ENCODE assay signal across 1 cellular context in genomic region chr14:64503434-64504309, GRCh38.
TF ChIP-seq lines count a peak whose summit lies in the region.

Gene ZBTB25, minus strand, starts transcription at chr14:64503838. Its CDS starts 13,305 bp downstream, at chr14:64490533.

TF ChIP-seq in HEK293, 187 proteins besides CTCF, POLR2A, EP300 and RAD21 (continued from another document and continues in another):
- TF ChIP-seq ZNF16 (tag by site-specific recombination; IDR thresholded peaks at IDR 0.05; ENCODE audit: low read depth) (no peak), SP2 (tag by site-specific recombination; IDR thresholded peaks at IDR 0.05) (peak; percentile 72), ZNF664 (tag by site-specific recombination; IDR thresholded peaks at IDR 0.05) (no peak), ZNF76 (tag by site-specific recombination; IDR thresholded peaks at IDR 0.05; ENCODE audit: borderline replicate concordance, low read depth) (peak; percentile 87), ZFHX2 (tag by site-specific recombination; conservative IDR thresholded peaks at IDR 0.05) (peak; percentile 84), ZBTB20 (tag by site-specific recombination; IDR thresholded peaks at IDR 0.05) (peak; percentile 69), ZNF561 (tag by site-specific recombination; IDR thresholded peaks at IDR 0.05; ENCODE audit: borderline replicate concordance) (peak; percentile 58; the same call in 1 of the 2 replicates), ZNF24 (tag by site-specific recombination; IDR thresholded peaks at IDR 0.05) (0 out of 2 replicates have a peak, but pooled peaks have one; percentile 19), ZNF48 (tag by site-specific recombination; IDR thresholded peaks at IDR 0.05) (no peak), SALL2 (tag by site-specific recombination; IDR thresholded peaks at IDR 0.05; ENCODE audit: borderline replicate concordance) (no peak), PRDM10 (tag by site-specific recombination; IDR thresholded peaks at IDR 0.05) (peak; percentile 94), ZBTB48 (tag by site-specific recombination; IDR thresholded peaks at IDR 0.05) (peak; percentile 62), ZNF157 (tag by site-specific recombination; IDR thresholded peaks at IDR 0.05) (no peak), KLF8 (tag by site-specific recombination; IDR thresholded peaks at IDR 0.05) (peak; percentile 97), ZNF837 (tag by site-specific recombination; IDR thresholded peaks at IDR 0.05) (no peak), PRDM1 (tag by site-specific recombination; IDR thresholded peaks at IDR 0.05) (no peak), ZNF596 (tag by site-specific recombination; IDR thresholded peaks at IDR 0.05) (no peak), ZNF768 (tag by site-specific recombination; IDR thresholded peaks at IDR 0.05) (no peak), KLF17 (tag by site-specific recombination; IDR thresholded peaks at IDR 0.05) (peak; percentile 87), ZBTB8A (tag by site-specific recombination; IDR thresholded peaks at IDR 0.05) (peak; percentile 72), ZNF600 (tag by site-specific recombination; IDR thresholded peaks at IDR 0.05) (peak; percentile 59; the same call in 1 of the 2 replicates), ZNF621 (tag by site-specific recombination; IDR thresholded peaks at IDR 0.05) (no peak), BCL11A (tag by site-specific recombination; IDR thresholded peaks at IDR 0.05; ENCODE audit: low read depth) (peak; percentile 66; the same call in 1 of the 2 replicates), ZXDB (tag by site-specific recombination; IDR thresholded peaks at IDR 0.05) (peak; percentile 64), MYNN (tag by site-specific recombination; IDR thresholded peaks at IDR 0.05; ENCODE audit: borderline replicate concordance) (no peak), ZNF530 (tag by site-specific recombination; IDR thresholded peaks at IDR 0.05; ENCODE audit: low read depth) (no peak), ZNF473 (tag by site-specific recombination; IDR thresholded peaks at IDR 0.05) (no peak), OVOL3 (tag by site-specific recombination; IDR thresholded peaks at IDR 0.05) (0 out of 2 replicates have a peak, but pooled peaks have one; percentile 11), EGR2 (tag by site-specific recombination; IDR thresholded peaks at IDR 0.05; ENCODE audit: low read depth) (peak; percentile 53), ZNF585B (tag by site-specific recombination; IDR thresholded peaks at IDR 0.05) (no peak), YY2 (tag by site-specific recombination; IDR thresholded peaks at IDR 0.05) (peak; percentile 65), ZNF777 (tag by site-specific recombination; IDR thresholded peaks at IDR 0.05; ENCODE audit: borderline replicate concordance) (0 out of 2 replicates have a peak, but pooled peaks have one; percentile 15), ZIC2 (tag by site-specific recombination; IDR thresholded peaks at IDR 0.05) (peak; percentile 81), ZNF610 (tag by site-specific recombination; IDR thresholded peaks at IDR 0.05; ENCODE audit: borderline replicate concordance) (peak; percentile 56; the same call in 1 of the 2 replicates), AEBP2 (tag by site-specific recombination; IDR thresholded peaks at IDR 0.05; ENCODE audit: borderline replicate concordance) (no peak), ZNF121 (tag by site-specific recombination; IDR thresholded peaks at IDR 0.05) (peak; percentile 66; the same call in 1 of the 2 replicates), ZNF341 (tag by site-specific recombination; IDR thresholded peaks at IDR 0.05; ENCODE audit: low read depth) (peak; percentile 35; the same call in 1 of the 2 replicates)
- TF ChIP-seq, protein P1, sequence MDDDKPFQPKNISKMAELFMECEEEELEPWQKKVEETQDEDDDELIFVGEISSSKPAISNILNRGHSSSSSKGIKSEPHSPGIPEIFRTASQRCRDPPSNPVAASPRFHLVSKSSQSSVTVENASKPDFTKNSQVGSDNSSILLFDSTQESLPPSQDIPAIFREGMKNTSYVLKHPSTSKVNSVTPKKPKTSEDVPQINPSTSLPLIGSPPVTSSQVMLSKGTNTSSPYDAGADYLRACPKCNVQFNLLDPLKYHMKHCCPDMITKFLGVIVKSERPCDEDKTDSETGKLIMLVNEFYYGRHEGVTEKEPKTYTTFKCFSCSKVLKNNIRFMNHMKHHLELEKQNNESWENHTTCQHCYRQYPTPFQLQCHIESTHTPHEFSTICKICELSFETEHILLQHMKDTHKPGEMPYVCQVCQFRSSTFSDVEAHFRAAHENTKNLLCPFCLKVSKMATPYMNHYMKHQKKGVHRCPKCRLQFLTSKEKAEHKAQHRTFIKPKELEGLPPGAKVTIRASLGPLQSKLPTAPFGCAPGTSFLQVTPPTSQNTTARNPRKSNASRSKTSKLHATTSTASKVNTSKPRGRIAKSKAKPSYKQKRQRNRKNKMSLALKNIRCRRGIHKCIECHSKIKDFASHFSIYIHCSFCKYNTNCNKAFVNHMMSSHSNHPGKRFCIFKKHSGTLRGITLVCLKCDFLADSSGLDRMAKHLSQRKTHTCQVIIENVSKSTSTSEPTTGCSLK (tag by site-specific recombination; IDR thresholded peaks at IDR 0.05) = no peak
- TF ChIP-seq, protein P2, sequence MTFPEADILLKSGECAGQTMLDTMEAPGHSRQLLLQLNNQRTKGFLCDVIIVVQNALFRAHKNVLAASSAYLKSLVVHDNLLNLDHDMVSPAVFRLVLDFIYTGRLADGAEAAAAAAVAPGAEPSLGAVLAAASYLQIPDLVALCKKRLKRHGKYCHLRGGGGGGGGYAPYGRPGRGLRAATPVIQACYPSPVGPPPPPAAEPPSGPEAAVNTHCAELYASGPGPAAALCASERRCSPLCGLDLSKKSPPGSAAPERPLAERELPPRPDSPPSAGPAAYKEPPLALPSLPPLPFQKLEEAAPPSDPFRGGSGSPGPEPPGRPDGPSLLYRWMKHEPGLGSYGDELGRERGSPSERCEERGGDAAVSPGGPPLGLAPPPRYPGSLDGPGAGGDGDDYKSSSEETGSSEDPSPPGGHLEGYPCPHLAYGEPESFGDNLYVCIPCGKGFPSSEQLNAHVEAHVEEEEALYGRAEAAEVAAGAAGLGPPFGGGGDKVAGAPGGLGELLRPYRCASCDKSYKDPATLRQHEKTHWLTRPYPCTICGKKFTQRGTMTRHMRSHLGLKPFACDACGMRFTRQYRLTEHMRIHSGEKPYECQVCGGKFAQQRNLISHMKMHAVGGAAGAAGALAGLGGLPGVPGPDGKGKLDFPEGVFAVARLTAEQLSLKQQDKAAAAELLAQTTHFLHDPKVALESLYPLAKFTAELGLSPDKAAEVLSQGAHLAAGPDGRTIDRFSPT (tag by site-specific recombination; IDR thresholded peaks at IDR 0.05) = peak; percentile 41; the same call in 1 of the 2 replicates
- TF ChIP-seq, protein P3, sequence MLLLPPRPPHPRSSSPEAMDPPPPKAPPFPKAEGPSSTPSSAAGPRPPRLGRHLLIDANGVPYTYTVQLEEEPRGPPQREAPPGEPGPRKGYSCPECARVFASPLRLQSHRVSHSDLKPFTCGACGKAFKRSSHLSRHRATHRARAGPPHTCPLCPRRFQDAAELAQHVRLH (tag by site-specific recombination; IDR thresholded peaks at IDR 0.05) = 0 out of 2 replicates have a peak, but pooled peaks have one; percentile 49
- TF ChIP-seq, protein P4, sequence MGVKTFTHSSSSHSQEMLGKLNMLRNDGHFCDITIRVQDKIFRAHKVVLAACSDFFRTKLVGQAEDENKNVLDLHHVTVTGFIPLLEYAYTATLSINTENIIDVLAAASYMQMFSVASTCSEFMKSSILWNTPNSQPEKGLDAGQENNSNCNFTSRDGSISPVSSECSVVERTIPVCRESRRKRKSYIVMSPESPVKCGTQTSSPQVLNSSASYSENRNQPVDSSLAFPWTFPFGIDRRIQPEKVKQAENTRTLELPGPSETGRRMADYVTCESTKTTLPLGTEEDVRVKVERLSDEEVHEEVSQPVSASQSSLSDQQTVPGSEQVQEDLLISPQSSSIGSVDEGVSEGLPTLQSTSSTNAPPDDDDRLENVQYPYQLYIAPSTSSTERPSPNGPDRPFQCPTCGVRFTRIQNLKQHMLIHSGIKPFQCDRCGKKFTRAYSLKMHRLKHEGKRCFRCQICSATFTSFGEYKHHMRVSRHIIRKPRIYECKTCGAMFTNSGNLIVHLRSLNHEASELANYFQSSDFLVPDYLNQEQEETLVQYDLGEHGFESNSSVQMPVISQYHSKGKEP (tag by site-specific recombination; IDR thresholded peaks at IDR 0.05) = peak; percentile 44; the same call in 1 of the 2 replicates
- TF ChIP-seq, protein P5, sequence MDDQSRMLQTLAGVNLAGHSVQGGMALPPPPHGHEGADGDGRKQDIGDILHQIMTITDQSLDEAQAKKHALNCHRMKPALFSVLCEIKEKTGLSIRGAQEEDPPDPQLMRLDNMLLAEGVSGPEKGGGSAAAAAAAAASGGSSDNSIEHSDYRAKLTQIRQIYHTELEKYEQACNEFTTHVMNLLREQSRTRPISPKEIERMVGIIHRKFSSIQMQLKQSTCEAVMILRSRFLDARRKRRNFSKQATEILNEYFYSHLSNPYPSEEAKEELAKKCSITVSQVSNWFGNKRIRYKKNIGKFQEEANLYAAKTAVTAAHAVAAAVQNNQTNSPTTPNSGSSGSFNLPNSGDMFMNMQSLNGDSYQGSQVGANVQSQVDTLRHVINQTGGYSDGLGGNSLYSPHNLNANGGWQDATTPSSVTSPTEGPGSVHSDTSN (CRISPR knock-in tag; IDR thresholded peaks at IDR 0.05) = peak; percentile 85; the same call in 1 of the 2 replicates
- TF ChIP-seq, protein P6, sequence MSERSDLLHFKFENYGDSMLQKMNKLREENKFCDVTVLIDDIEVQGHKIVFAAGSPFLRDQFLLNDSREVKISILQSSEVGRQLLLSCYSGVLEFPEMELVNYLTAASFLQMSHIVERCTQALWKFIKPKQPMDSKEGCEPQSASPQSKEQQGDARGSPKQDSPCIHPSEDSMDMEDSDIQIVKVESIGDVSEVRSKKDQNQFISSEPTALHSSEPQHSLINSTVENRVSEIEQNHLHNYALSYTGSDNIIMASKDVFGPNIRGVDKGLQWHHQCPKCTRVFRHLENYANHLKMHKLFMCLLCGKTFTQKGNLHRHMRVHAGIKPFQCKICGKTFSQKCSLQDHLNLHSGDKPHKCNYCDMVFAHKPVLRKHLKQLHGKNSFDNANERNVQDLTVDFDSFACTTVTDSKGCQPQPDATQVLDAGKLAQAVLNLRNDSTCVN (tag by site-specific recombination; optimal IDR thresholded peaks at IDR 0.05) = peak; percentile 61
- TF ChIP-seq, protein P7, sequence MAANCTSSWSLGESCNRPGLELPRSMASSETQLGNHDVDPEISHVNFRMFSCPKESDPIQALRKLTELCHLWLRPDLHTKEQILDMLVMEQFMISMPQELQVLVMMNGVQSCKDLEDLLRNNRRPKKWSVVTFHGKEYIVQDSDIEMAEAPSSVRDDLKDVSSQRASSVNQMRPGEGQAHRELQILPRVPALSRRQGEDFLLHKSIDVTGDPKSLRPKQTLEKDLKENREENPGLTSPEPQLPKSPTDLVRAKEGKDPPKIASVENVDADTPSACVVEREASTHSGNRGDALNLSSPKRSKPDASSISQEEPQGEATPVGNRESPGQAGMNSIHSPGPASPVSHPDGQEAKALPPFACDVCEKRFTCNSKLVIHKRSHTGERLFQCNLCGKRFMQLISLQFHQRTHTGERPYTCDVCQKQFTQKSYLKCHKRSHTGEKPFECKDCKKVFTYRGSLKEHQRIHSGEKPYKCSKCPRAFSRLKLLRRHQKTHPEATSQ (tag by site-specific recombination; IDR thresholded peaks at IDR 0.05) = peak; percentile 68; the same call in 1 of the 2 replicates
